ENCODE assay signal across 14 cellular contexts in genomic region chr5:96572864-96573512, GRCh38.
DNase-seq lines count a peak whose midpoint lies in the region; TF ChIP-seq lines count a peak whose summit lies in the region.
"Had no signal": no experiment of that assay in that cellular context is flagged by ENCODE, and none has a peak within 500 bp of the region (broad histone marks: within the 10 kb centered on the region; RNA-seq: fewer than 3 reads in every experiment).

No MANE protein-coding gene starts in this region.

- TF ChIP-seq CTCF in AG10803 (conservative IDR thresholded peaks at IDR 0.05; ENCODE audit: low read length) (no peak), colonic mucosa (IDR thresholded peaks at IDR 0.05) (no peak)

- no peaks in the 10 kb centered on the region for H3K9me3 ChIP-seq in colonic mucosa
- H3K9me3 ChIP-seq: adrenal gland, right lobe of liver had no signal

- H3K36me3 ChIP-seq in colonic mucosa: no peaks in the 10 kb centered on the region
- H3K36me3 ChIP-seq: adrenal gland, right lobe of liver had no signal

- H3K27ac ChIP-seq in colonic mucosa (no peak overlapping the region), substantia nigra (ENCODE audit: low read depth, low read length, poor library complexity, severe bottlenecking) (no peak overlapping the region)
- H3K27ac ChIP-seq: adrenal gland, right lobe of liver had no signal

- no peaks in the 10 kb centered on the region for H3K4me1 ChIP-seq in colonic mucosa
- H3K4me1 ChIP-seq: adrenal gland, right lobe of liver had no signal

- H3K4me3 ChIP-seq in AG10803 (ENCODE audit: low read length) (no peak overlapping the region), colonic mucosa (no peak overlapping the region)
- H3K4me3 ChIP-seq: adrenal gland, right lobe of liver had no signal

- DNase-seq in AG10803 (ENCODE audit: low read depth): peak; percentile 89
- peak; percentile 100 for DNase-seq in HT1080 (ENCODE audit: low read depth)
- peak; percentile 98 for DNase-seq in amniotic epithelial cell (ENCODE audit: low read depth)
- peak; percentile 59 for DNase-seq in hepatic stellate cell (ENCODE audit: low spot score)
- DNase-seq in DMS153 (lab: John Stamatoyannopoulos, UW): no peak
- DNase-seq in colonic mucosa: no peak
- DNase-seq in activated gamma-delta T cell (lab: John Stamatoyannopoulos, UW): no peak
- DNase-seq in substantia nigra (lab: John Stamatoyannopoulos, UW): no peak
- DNase-seq: activated CD4-positive, alpha-beta T cell treated with anti-CD3 and anti-CD28 coated beads for 4 hours; adrenal gland; glutamatergic neuron; H9; NCI-H1436 treated with DMSO at 0.1 percent for 48 hours; right lobe of liver had no signal

- H3K9ac ChIP-seq in colonic mucosa (ENCODE audit: low read depth in 2 of 2, low read length in 2 of 2): no peak overlapping the region

- H3K27me3 ChIP-seq in colonic mucosa: no peaks in the 10 kb centered on the region
- H3K27me3 ChIP-seq: adrenal gland, right lobe of liver had no signal

- intact Hi-C loops in colonic mucosa (cut with DNase I): no loop called here

Comparison
In these comparisons a context has a peak if more than half of its experiments do, and no peak if none do; other contexts are left out.
1. DNase-seq: peak in AG10803 (single experiment), HT1080 (single experiment), amniotic epithelial cell (single experiment) and hepatic stellate cell (single experiment); none in DMS153 (single experiment), colonic mucosa (single experiment), activated gamma-delta T cell (single experiment) and substantia nigra (0 of 49).